ENCODE assay signal across 9 cellular contexts in genomic region chr5:117888688-117889087, GRCh38.
A peak's percentile ranks its signal among the peaks of the same experiment; 100 is the strongest.
DNase-seq lines count a peak whose midpoint lies in the region; ATAC-seq and TF ChIP-seq lines count a peak whose summit lies in the region.
"Had no signal": no experiment of that assay in that cellular context is flagged by ENCODE, and none has a peak within 500 bp of the region (broad histone marks: within the 10 kb centered on the region; RNA-seq: fewer than 3 reads in every experiment).

No MANE protein-coding gene starts in this region.

- H3K9me3 ChIP-seq in KOPT-K1 (ENCODE audit: insufficient read depth, low read length, poor library complexity, severe bottlenecking) (no peaks in the 10 kb centered on the region), lung (ENCODE audit: control insufficient read depth in 2 of 2, insufficient read depth in 1 of 2, low read length in 1 of 2) (no peaks in the 10 kb centered on the region)

- no peaks in the 10 kb centered on the region for H3K36me3 ChIP-seq in KOPT-K1 (ENCODE audit: insufficient read depth, low read length)
- H3K36me3 ChIP-seq in lung (ENCODE audit: control insufficient read depth in 2 of 2, insufficient read depth in 2 of 2, low read length in 2 of 2): no peaks in the 10 kb centered on the region

- peak; percentile 93 for ATAC-seq in GM18498 (IDR thresholded peaks at IDR 0.05; ENCODE audit: unreplicated experiment)
- ATAC-seq in GM21717 (IDR thresholded peaks at IDR 0.05; ENCODE audit: unreplicated experiment): peak; percentile 96
- peak; percentile 47 for ATAC-seq in lung (ENCODE audit: insufficient read depth, low FRiP score)

- no peaks in the 10 kb centered on the region for H3K27me3 ChIP-seq in lung (ENCODE audit: control insufficient read depth, insufficient read depth)

- H3K27ac ChIP-seq in KOPT-K1 (ENCODE audit: low read depth, low read length, poor library complexity, severe bottlenecking) (peak overlapping the region; percentile 48), lung (ENCODE audit: low read depth in 1 of 2, low read length in 1 of 2) (peak overlapping the region in 1 of 2 donors; percentile 31)

- no peak for DNase-seq in lung (ENCODE audit: low spot score)
- no peak for DNase-seq in NCI-H146 treated with DMSO at 0.1 percent for 48 hours (lab: John Stamatoyannopoulos, UW; ENCODE audit: unreplicated experiment)
- DNase-seq in NCI-H226: no peak
- DNase-seq in 8988T: no peak
- DNase-seq in occipital lobe (lab: John Stamatoyannopoulos, UW): no peak

- 28 to 41% methylated on average over 2 of the region's 2 CpGs for WGBS in lung, 2 donors

- H3K4me3 ChIP-seq in lung: no peak overlapping the region
- H3K4me3 ChIP-seq: skin epidermis had no signal

- peaks cover 0 to 4% of the 10 kb centered on the region in 2 donors for H3K4me1 ChIP-seq in lung (ENCODE audit: control insufficient read depth in 2 of 2, insufficient read depth in 2 of 2, low read length in 2 of 2)

- TF ChIP-seq CTCF in lung (IDR thresholded peaks at IDR 0.05; ENCODE audit: control extremely low read depth, extremely low read depth): no peak
